ENCODE assay signal across 1 cellular context in the genomic region with DNA sequence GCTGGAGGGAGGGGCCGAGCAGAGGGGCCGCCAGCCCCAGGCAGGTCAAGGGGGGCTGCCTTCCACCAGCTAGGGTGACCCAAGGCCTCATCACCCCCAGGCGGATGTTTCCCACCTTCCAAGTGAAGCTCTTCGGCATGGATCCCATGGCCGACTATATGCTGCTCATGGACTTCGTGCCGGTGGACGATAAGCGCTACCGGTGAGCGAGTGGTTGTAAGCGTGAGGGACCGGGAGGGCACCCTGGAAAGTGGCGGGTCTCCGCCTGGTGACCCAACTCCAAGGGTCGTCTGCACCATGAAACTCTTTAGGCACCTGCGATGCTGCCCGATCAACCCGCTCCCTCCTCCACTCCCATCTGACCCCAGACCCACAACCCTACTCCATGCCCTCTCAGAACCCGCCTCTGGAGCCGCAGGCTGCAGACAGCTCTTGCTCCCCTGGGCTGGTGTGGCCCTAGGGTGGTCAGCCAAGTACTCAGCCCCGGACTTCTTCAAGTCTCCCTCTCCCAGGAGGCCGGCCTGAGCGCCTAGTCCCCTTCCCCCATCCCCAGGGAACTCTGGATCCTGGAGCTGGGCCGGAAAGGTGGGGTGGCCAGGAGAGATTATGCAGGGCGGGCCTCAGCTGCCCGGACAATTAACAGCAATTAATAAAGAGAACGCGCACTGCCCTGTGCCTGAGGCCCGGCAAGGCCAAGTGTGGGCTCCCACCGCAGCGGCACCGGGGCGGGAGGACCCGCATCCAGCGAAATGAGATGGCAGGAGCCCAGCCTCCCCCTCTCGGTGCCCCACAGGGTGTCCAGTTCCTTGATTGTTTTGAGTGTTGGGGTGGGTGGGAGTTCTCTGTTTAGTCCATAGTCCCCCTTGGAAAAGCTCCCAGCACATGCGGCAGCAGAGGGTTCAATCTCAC.
TF ChIP-seq lines count a peak whose summit lies in the region.

No MANE protein-coding gene starts in this region.

TF ChIP-seq in H1, 55 proteins besides CTCF, POLR2A, EP300 and RAD21:
- TF ChIP-seq SP1 (IDR thresholded peaks at IDR 0.05; ENCODE audit: low read depth, low read length) = no peak
- peak; percentile 80 for TF ChIP-seq SUZ12 (IDR thresholded peaks at IDR 0.05; ENCODE audit: low read length)
- no peak for TF ChIP-seq MAX (IDR thresholded peaks at IDR 0.05)
- TF ChIP-seq CBX8 (IDR thresholded peaks at IDR 0.05; ENCODE audit: borderline replicate concordance, low read depth, low read length) = 0 out of 2 replicates have a peak, but pooled peaks have one; percentile 57
- peak; percentile 72 for TF ChIP-seq CTBP2 (IDR thresholded peaks at IDR 0.05; ENCODE audit: borderline replicate concordance, insufficient read depth, insufficient read length, low read length)
- peak; percentile 91 for TF ChIP-seq RNF2 (IDR thresholded peaks at IDR 0.05; ENCODE audit: borderline replicate concordance, low read depth, low read length, missing control alignments, poor library complexity, severe bottlenecking)
- no peak for TF ChIP-seq JUND (IDR thresholded peaks at IDR 0.05; ENCODE audit: low read length)
- peak; percentile 91 for TF ChIP-seq EZH2 (IDR thresholded peaks at IDR 0.05; ENCODE audit: low read depth, low read length, severe bottlenecking)
